17 cellular contexts compared by ENCODE assay signal in genomic region chr15:63907521-63907920, GRCh38.
A peak's percentile ranks its signal among the peaks of the same experiment; 100 is the strongest.
DNase-seq lines count a peak whose midpoint lies in the region; ATAC-seq lines count a peak whose summit lies in the region.
"Had no signal": no experiment of that assay in that cellular context is flagged by ENCODE, and none has a peak within 500 bp of the region (broad histone marks: within the 10 kb centered on the region; RNA-seq: fewer than 3 reads in every experiment).

No MANE protein-coding gene starts in this region.

- peaks cover 4% of the 10 kb centered on the region for H3K36me3 Mint-ChIP-seq in activated CD8-positive, alpha-beta memory T cell treated with anti-CD3 and anti-CD28 coated beads, Interleukin-2, amount 10 ng/mL, durations not matched to agents 7 days and 5 days
- peaks cover 5% of the 10 kb centered on the region for H3K36me3 Mint-ChIP-seq in central memory CD8-positive, alpha-beta T cell (ENCODE audit: insufficient read depth)
- H3K36me3 Mint-ChIP-seq in natural killer cell treated with Interleukin-12 subunit alpha and Interleukin-12 subunit beta and Interleukin-15 and Interleukin-18, amount 100 ng/mL, for 72 hours = no peaks in the 10 kb centered on the region
- no peaks in the 10 kb centered on the region for H3K36me3 Mint-ChIP-seq in activated T-cell treated with anti-CD3 and anti-CD28 coated beads, Interleukin-2, amount 50 U/mL, for 24 hours (ENCODE audit: low read depth)
- H3K36me3 Mint-ChIP-seq: CD4-positive, CD25-positive, alpha-beta regulatory T cell had no signal

- peak overlapping the region; percentile 40 for H3K27ac Mint-ChIP-seq in activated CD8-positive, alpha-beta memory T cell treated with anti-CD3 and anti-CD28 coated beads, Interleukin-2, amount 10 ng/mL, durations not matched to agents 7 days and 5 days
- peak overlapping the region; percentile 98 for H3K27ac Mint-ChIP-seq in central memory CD8-positive, alpha-beta T cell (ENCODE audit: low read depth)
- peak overlapping the region; percentile 79 to 86 for H3K27ac Mint-ChIP-seq in natural killer cell treated with Interleukin-12 subunit alpha and Interleukin-12 subunit beta and Interleukin-15 and Interleukin-18, amount 100 ng/mL, for 72 hours
- no peak overlapping the region for H3K27ac Mint-ChIP-seq in activated T-cell treated with anti-CD3 and anti-CD28 coated beads, Interleukin-2, amount 50 U/mL, for 24 hours
- H3K27ac Mint-ChIP-seq: GM23338 had no signal

- no peak for DNase-seq in activated CD8-positive, alpha-beta memory T cell treated with anti-CD3 and anti-CD28 coated beads, Interleukin-2, amount 10 ng/mL, durations not matched to agents 7 days and 5 days
- no peak for DNase-seq in activated CD8-positive, alpha-beta memory T cell treated with anti-CD3 and anti-CD28 coated beads, Interleukin-2, amount 50 U/mL, for 48 hours
- DNase-seq in central memory CD8-positive, alpha-beta T cell (ENCODE audit: low spot score in 2 of 2) = no peak
- no peak for DNase-seq in natural killer cell treated with Interleukin-12 subunit alpha and Interleukin-12 subunit beta and Interleukin-15 and Interleukin-18, amount 100 ng/mL, for 72 hours (ENCODE audit: low spot score)
- DNase-seq in NCI-H1092 treated with DMSO at 0.1 percent for 48 hours (lab: John Stamatoyannopoulos, UW) = no peak
- DNase-seq in activated T-cell treated with anti-CD3 and anti-CD28 coated beads, Interleukin-2, amount 50 U/mL, for 24 hours = no peak
- DNase-seq: 8988T; ACHN; Calu3; CD4-positive, CD25-positive, alpha-beta regulatory T cell; DMS 273 treated with DMSO at 0.1 percent for 48 hours; DMS79; H7; IMR-90 had no signal

- CTCF ChIA-PET in activated CD8-positive, alpha-beta memory T cell treated with anti-CD3 and anti-CD28 coated beads, Interleukin-2, amount 10 ng/mL, durations not matched to agents 7 days and 5 days (lab: Charles Lee) = interaction anchor here (1.2 to 2.3 kb wide), 4 partner anchors 15 to 161 kb away, joined by 3 to 9 read pairs (median 4); partner anchors contain the start of gene DAPK2

- peaks cover 19% of the 10 kb centered on the region for H3K4me1 Mint-ChIP-seq in activated CD8-positive, alpha-beta memory T cell treated with anti-CD3 and anti-CD28 coated beads, Interleukin-2, amount 10 ng/mL, durations not matched to agents 7 days and 5 days
- peaks cover 30% of the 10 kb centered on the region for H3K4me1 Mint-ChIP-seq in central memory CD8-positive, alpha-beta T cell
- peaks cover 32 to 35% of the 10 kb centered on the region in 2 donors for H3K4me1 Mint-ChIP-seq in natural killer cell treated with Interleukin-12 subunit alpha and Interleukin-12 subunit beta and Interleukin-15 and Interleukin-18, amount 100 ng/mL, for 72 hours (ENCODE audit: low read depth in 2 of 2)
- peaks cover 19% of the 10 kb centered on the region for H3K4me1 Mint-ChIP-seq in activated T-cell treated with anti-CD3 and anti-CD28 coated beads, Interleukin-2, amount 50 U/mL, for 24 hours (ENCODE audit: low read depth)

- no peak for ATAC-seq in activated CD8-positive, alpha-beta memory T cell treated with anti-CD3 and anti-CD28 coated beads, Interleukin-2, amount 10 ng/mL, durations not matched to agents 7 days and 5 days
- ATAC-seq in central memory CD8-positive, alpha-beta T cell (replicated peaks; ENCODE audit: extremely low read depth, poor library complexity, severe bottlenecking) = no peak
- no peak for ATAC-seq in natural killer cell treated with Interleukin-12 subunit alpha and Interleukin-12 subunit beta and Interleukin-15 and Interleukin-18, amount 100 ng/mL, for 72 hours
- no peak for ATAC-seq in HG02840 (IDR thresholded peaks at IDR 0.05; ENCODE audit: low FRiP score, unreplicated experiment)
- ATAC-seq: GM12878, GM23338 had no signal

- H3K9me3 Mint-ChIP-seq in activated CD8-positive, alpha-beta memory T cell treated with anti-CD3 and anti-CD28 coated beads, Interleukin-2, amount 10 ng/mL, durations not matched to agents 7 days and 5 days (ENCODE audit: low read depth) = no peaks in the 10 kb centered on the region
- H3K9me3 Mint-ChIP-seq in central memory CD8-positive, alpha-beta T cell = no peaks in the 10 kb centered on the region
- H3K9me3 Mint-ChIP-seq in natural killer cell treated with Interleukin-12 subunit alpha and Interleukin-12 subunit beta and Interleukin-15 and Interleukin-18, amount 100 ng/mL, for 72 hours = no peaks in the 10 kb centered on the region
- no peaks in the 10 kb centered on the region for H3K9me3 Mint-ChIP-seq in activated T-cell treated with anti-CD3 and anti-CD28 coated beads, Interleukin-2, amount 50 U/mL, for 24 hours
- H3K9me3 Mint-ChIP-seq: CD4-positive, CD25-positive, alpha-beta regulatory T cell; GM23338 had no signal

- H3K4me3 Mint-ChIP-seq in activated CD8-positive, alpha-beta memory T cell treated with anti-CD3 and anti-CD28 coated beads, Interleukin-2, amount 10 ng/mL, durations not matched to agents 7 days and 5 days = no peak overlapping the region
- H3K4me3 Mint-ChIP-seq in central memory CD8-positive, alpha-beta T cell = no peak overlapping the region
- H3K4me3 Mint-ChIP-seq in natural killer cell treated with Interleukin-12 subunit alpha and Interleukin-12 subunit beta and Interleukin-15 and Interleukin-18, amount 100 ng/mL, for 72 hours = no peak overlapping the region
- no peak overlapping the region for H3K4me3 Mint-ChIP-seq in activated T-cell treated with anti-CD3 and anti-CD28 coated beads, Interleukin-2, amount 50 U/mL, for 24 hours
- H3K4me3 Mint-ChIP-seq: CD4-positive, CD25-positive, alpha-beta regulatory T cell; GM23338 had no signal

- H3K27me3 Mint-ChIP-seq in activated CD8-positive, alpha-beta memory T cell treated with anti-CD3 and anti-CD28 coated beads, Interleukin-2, amount 10 ng/mL, durations not matched to agents 7 days and 5 days = no peaks in the 10 kb centered on the region
- no peaks in the 10 kb centered on the region for H3K27me3 Mint-ChIP-seq in central memory CD8-positive, alpha-beta T cell
- H3K27me3 Mint-ChIP-seq in natural killer cell treated with Interleukin-12 subunit alpha and Interleukin-12 subunit beta and Interleukin-15 and Interleukin-18, amount 100 ng/mL, for 72 hours = no peaks in the 10 kb centered on the region
- no peaks in the 10 kb centered on the region for H3K27me3 Mint-ChIP-seq in activated T-cell treated with anti-CD3 and anti-CD28 coated beads, Interleukin-2, amount 50 U/mL, for 24 hours
- H3K27me3 Mint-ChIP-seq: CD4-positive, CD25-positive, alpha-beta regulatory T cell had no signal
